In genomic region chr11:48093323-48093722, GRCh38 we compare ENCODE assay signal across 17 cellular contexts.
DNase-seq lines count a peak whose midpoint lies in the region; ATAC-seq lines count a peak whose summit lies in the region.
"Had no signal": no experiment of that assay in that cellular context is flagged by ENCODE, and none has a peak within 500 bp of the region (broad histone marks: within the 10 kb centered on the region; RNA-seq: fewer than 3 reads in every experiment).

No MANE protein-coding gene starts in this region.

- no peak for ATAC-seq in activated T-cell treated with anti-CD3 and anti-CD28 coated beads, Interleukin-2, amount 50 U/mL, for 72 hours (replicated peaks in 1 of 2)
- ATAC-seq in T-cell (replicated peaks in 1 of 4) (no peak), memory B cell (ENCODE audit: low read depth) (no peak), GM21737 (IDR thresholded peaks at IDR 0.05; ENCODE audit: unreplicated experiment) (no peak)
- ATAC-seq: naive thymus-derived CD8-positive, alpha-beta T cell had no signal

- H3K4me1 Mint-ChIP-seq in activated T-cell treated with anti-CD3 and anti-CD28 coated beads, Interleukin-2, amount 50 U/mL, for 72 hours (ENCODE audit: low read depth): peaks cover 74% of the 10 kb centered on the region
- peaks cover 76% of the 10 kb centered on the region for H3K4me1 Mint-ChIP-seq in activated T-cell treated with anti-CD3 and anti-CD28 coated beads, Interleukin-2, amount 50 U/mL, for 24 hours (ENCODE audit: low read depth)
- H3K4me1 Mint-ChIP-seq in T-cell (peaks cover 78 to 82% (median 79%) of the 10 kb centered on the region in 3 donors), memory B cell (peaks cover 35% of the 10 kb centered on the region)

- POLR2A ChIA-PET in T-cell (lab: Charles Lee): no interaction called here

- H3K36me3 Mint-ChIP-seq in activated T-cell treated with anti-CD3 and anti-CD28 coated beads, Interleukin-2, amount 50 U/mL, for 72 hours (ENCODE audit: insufficient read depth in 2 of 2): peaks cover 0 to 2% of the 10 kb centered on the region in 2 donors
- no peaks in the 10 kb centered on the region for H3K36me3 Mint-ChIP-seq in activated T-cell treated with anti-CD3 and anti-CD28 coated beads, Interleukin-2, amount 50 U/mL, for 24 hours (ENCODE audit: low read depth)
- H3K36me3 Mint-ChIP-seq in T-cell: no peaks in the 10 kb centered on the region
- H3K36me3 Mint-ChIP-seq in memory B cell: no peaks in the 10 kb centered on the region
- H3K36me3 Mint-ChIP-seq: naive thymus-derived CD8-positive, alpha-beta T cell had no signal

- peak overlapping the region; percentile 73 for H3K27ac Mint-ChIP-seq in activated T-cell treated with anti-CD3 and anti-CD28 coated beads, Interleukin-2, amount 50 U/mL, for 72 hours
- H3K27ac Mint-ChIP-seq in activated T-cell treated with anti-CD3 and anti-CD28 coated beads, Interleukin-2, amount 50 U/mL, for 24 hours: no peak overlapping the region
- H3K27ac Mint-ChIP-seq in T-cell (peak overlapping the region; percentile 1 to 40), memory B cell (peak overlapping the region; percentile 39)
- H3K27ac Mint-ChIP-seq: progenitor cell of endocrine pancreas had no signal

- no peaks in the 10 kb centered on the region for H3K9me3 Mint-ChIP-seq in activated T-cell treated with anti-CD3 and anti-CD28 coated beads, Interleukin-2, amount 50 U/mL, for 72 hours
- no peaks in the 10 kb centered on the region for H3K9me3 Mint-ChIP-seq in activated T-cell treated with anti-CD3 and anti-CD28 coated beads, Interleukin-2, amount 50 U/mL, for 24 hours
- H3K9me3 Mint-ChIP-seq in T-cell (no peaks in the 10 kb centered on the region), memory B cell (no peaks in the 10 kb centered on the region)
- H3K9me3 Mint-ChIP-seq: immature natural killer cell; naive thymus-derived CD8-positive, alpha-beta T cell had no signal

- DNase-seq in activated T-cell treated with anti-CD3 and anti-CD28 coated beads, Interleukin-2, amount 50 U/mL, for 72 hours: no peak
- DNase-seq in activated T-cell treated with anti-CD3 and anti-CD28 coated beads, Interleukin-2, amount 50 U/mL, for 24 hours: no peak
- no peak for DNase-seq in T-cell
- DNase-seq in memory B cell (ENCODE audit: low spot score in 2 of 2): no peak
- DNase-seq in NCI-H1092 (lab: John Stamatoyannopoulos, UW): no peak
- no peak for DNase-seq in iPS-NIHi11 (ENCODE audit: low spot score)
- DNase-seq in SKM-1 treated with dmso at 0.1 percent for 144 hours (lab: John Stamatoyannopoulos, UW; ENCODE audit: unreplicated experiment): no peak
- DNase-seq: activated CD4-positive, alpha-beta T cell treated with anti-CD3 and anti-CD28 coated beads for 4 hours; activated CD8-positive, alpha-beta memory T cell treated with anti-CD3 and anti-CD28 coated beads, Interleukin-2, amount 50 U/mL, for 4 hours; aorta; cerebellar nuclear complex; immature natural killer cell; naive thymus-derived CD8-positive, alpha-beta T cell; spleen; tibial artery had no signal

- no peaks in the 10 kb centered on the region for H3K27me3 Mint-ChIP-seq in activated T-cell treated with anti-CD3 and anti-CD28 coated beads, Interleukin-2, amount 50 U/mL, for 72 hours (ENCODE audit: low read depth)
- H3K27me3 Mint-ChIP-seq in activated T-cell treated with anti-CD3 and anti-CD28 coated beads, Interleukin-2, amount 50 U/mL, for 24 hours: no peaks in the 10 kb centered on the region
- H3K27me3 Mint-ChIP-seq in T-cell (no peaks in the 10 kb centered on the region), memory B cell (no peaks in the 10 kb centered on the region)
- H3K27me3 Mint-ChIP-seq: progenitor cell of endocrine pancreas had no signal

- CTCF ChIA-PET in T-cell (lab: Charles Lee): interaction anchor here in 1 of 2 donors (1.1 kb wide), 1 partner anchor 14 kb away, joined by 5 read pairs; no protein-coding TSS in a partner anchor

- H3K4me3 Mint-ChIP-seq in activated T-cell treated with anti-CD3 and anti-CD28 coated beads, Interleukin-2, amount 50 U/mL, for 72 hours: peak overlapping the region in 1 of 2 donors; percentile 66
- H3K4me3 Mint-ChIP-seq in activated T-cell treated with anti-CD3 and anti-CD28 coated beads, Interleukin-2, amount 50 U/mL, for 24 hours: no peak overlapping the region
- H3K4me3 Mint-ChIP-seq in T-cell (peak overlapping the region in 1 of 3 donors; percentile 22), memory B cell (no peak overlapping the region)
- H3K4me3 Mint-ChIP-seq: naive thymus-derived CD8-positive, alpha-beta T cell had no signal
